In genomic region chr22:26404851-26405357, GRCh38 we compare ENCODE assay signal across 1 cellular context.
TF ChIP-seq lines count a peak whose summit lies in the region.

No MANE protein-coding gene starts in this region.

TF ChIP-seq in K562, 482 proteins besides CTCF, POLR2A, EP300 and RAD21 (continued from another document):
- TF ChIP-seq GTF3C2 (IDR thresholded peaks at IDR 0.05; ENCODE audit: borderline replicate concordance, extremely low read depth, insufficient read length) (peak; percentile 19), ZNF175 (CRISPR knock-in tag; IDR thresholded peaks at IDR 0.05; ENCODE audit: low read depth) (no peak), ZNF24 (IDR thresholded peaks at IDR 0.05) (no peak), ZNF512 (tag; IDR thresholded peaks at IDR 0.05) (no peak), PURB (CRISPR knock-in tag; IDR thresholded peaks at IDR 0.05; ENCODE audit: low read depth) (no peak), ZNF23 (CRISPR knock-in tag; IDR thresholded peaks at IDR 0.05) (no peak), ZBTB43 (CRISPR knock-in tag; IDR thresholded peaks at IDR 0.05) (no peak), TCF7 (IDR thresholded peaks at IDR 0.05; ENCODE audit: borderline replicate concordance) (peak; percentile 58; the same call in 1 of the 2 replicates), ARID4B (CRISPR knock-in tag; IDR thresholded peaks at IDR 0.05) (no peak), CEBPB (tag; IDR thresholded peaks at IDR 0.05) (peak; percentile 50), ZNF197 (CRISPR knock-in tag; IDR thresholded peaks at IDR 0.05; ENCODE audit: low read depth) (0 out of 2 replicates have a peak, but pooled peaks have one; percentile 41), ZHX1 (conservative IDR thresholded peaks at IDR 0.05; ENCODE audit: low read length) (no peak), MNT (conservative IDR thresholded peaks at IDR 0.05) (peak; percentile 36 to 57; a peak in 3 of 4 replicates), RNF2 (IDR thresholded peaks at IDR 0.05) (peak; percentile 89), ZNF639 (CRISPR knock-in tag; conservative IDR thresholded peaks at IDR 0.05 in 1 of 2, IDR thresholded peaks at IDR 0.05 in 1 of 2) (peak in 1 of 2 experiments; percentile 49; a peak in 1 of 4 replicates), ZNF586 (CRISPR knock-in tag; conservative IDR thresholded peaks at IDR 0.05) (no peak), ZNF280A (IDR thresholded peaks at IDR 0.05; ENCODE audit: low read depth, partially characterized antibody) (no peak), ILK (tag; IDR thresholded peaks at IDR 0.05; ENCODE audit: borderline replicate concordance, low read depth) (no peak), CC2D1A (IDR thresholded peaks at IDR 0.05) (0 out of 2 replicates have a peak, but pooled peaks have one; percentile 41), SMARCC2 (IDR thresholded peaks at IDR 0.05; ENCODE audit: low read depth) (peak; percentile 92), CAMTA2 (CRISPR knock-in tag; conservative IDR thresholded peaks at IDR 0.05) (no peak), FOXA3 (CRISPR knock-in tag; conservative IDR thresholded peaks at IDR 0.05 in 1 of 2, IDR thresholded peaks at IDR 0.05 in 1 of 2) (peak; percentile 57 to 65; a peak in 3 of 4 replicates), DPF2 (IDR thresholded peaks at IDR 0.05) (peak; percentile 98), MITF (IDR thresholded peaks at IDR 0.05) (no peak), FOXJ2 (tag; IDR thresholded peaks at IDR 0.05) (no peak), GATAD2A (IDR thresholded peaks at IDR 0.05) (peak; percentile 52; the same call in 1 of the 2 replicates), FOXK2 (conservative IDR thresholded peaks at IDR 0.05 in 1 of 2, IDR thresholded peaks at IDR 0.05 in 1 of 2; ENCODE audit: low read depth in 2 of 2) (peak; percentile 87 to 88)
